Comparison of ENCODE assay signal across 21 cellular contexts in the genomic region with DNA sequence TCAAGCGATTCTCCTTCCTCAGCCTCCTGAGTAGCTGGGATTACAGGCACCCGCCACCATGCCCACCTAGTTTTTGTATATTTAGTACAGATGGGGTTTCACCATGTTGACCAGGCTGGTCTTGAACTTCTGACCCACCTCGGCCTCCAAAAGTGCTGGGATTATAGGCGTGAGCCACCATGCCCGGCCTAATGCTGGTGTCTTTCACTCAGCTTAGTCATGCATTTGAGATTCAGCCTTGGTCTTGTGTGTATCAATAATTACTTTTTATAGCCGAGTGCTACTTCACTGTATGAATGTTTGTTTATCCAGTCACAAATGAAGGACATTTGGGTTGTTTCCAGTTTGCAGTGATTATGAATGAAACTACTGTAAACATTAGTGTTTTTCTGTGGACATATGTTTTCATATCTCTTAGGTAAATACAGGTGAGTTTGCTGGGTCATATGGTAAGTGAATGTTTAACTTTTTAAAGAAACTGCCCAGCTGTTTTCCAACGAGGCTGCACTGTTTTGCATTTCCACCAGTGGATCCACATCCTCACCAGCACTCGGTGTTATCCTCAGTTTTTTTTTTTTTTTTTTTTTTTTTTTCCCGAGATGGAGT. TPM values are rescaled to one million over a fixed set of nuclear protein-coding genes. Genes with fewer than 3 reads are reported as not detected.
DNase-seq lines count a peak whose midpoint lies in the region; ATAC-seq and TF ChIP-seq lines count a peak whose summit lies in the region.
"Had no signal": no experiment of that assay in that cellular context is flagged by ENCODE, and none has a peak within 500 bp of the region (broad histone marks: within the 10 kb centered on the region; RNA-seq: fewer than 3 reads in every experiment).

No MANE protein-coding gene starts in this region.

- ATAC-seq in mucosa of descending colon (peak; percentile 92), HG02840 (IDR thresholded peaks at IDR 0.05; ENCODE audit: low FRiP score, unreplicated experiment) (no peak), GM21526 (IDR thresholded peaks at IDR 0.05; ENCODE audit: low FRiP score, unreplicated experiment) (no peak), esophagus mucosa (no peak)
- ATAC-seq: HCT116, Panc1, SK-N-SH treated with all-trans-retinoic acid at 6 μM for 48 hours had no signal

- no peak overlapping the region for H3K4me3 ChIP-seq in mucosa of descending colon
- no peak overlapping the region for H3K4me3 ChIP-seq in effector memory CD4-positive, alpha-beta T cell (ENCODE audit: insufficient read depth, low read depth, low read length, poor library complexity, severe bottlenecking)
- H3K4me3 ChIP-seq: breast epithelium, sigmoid colon, suprapubic skin had no signal

- DNase-seq in DMS153 (lab: John Stamatoyannopoulos, UW) = peak; percentile 90
- DNase-seq in NCI-H1092 treated with DMSO at 0.1 percent for 48 hours (lab: John Stamatoyannopoulos, UW) = peak; percentile 90
- peak; percentile 61 for DNase-seq in NCI-H774 (lab: John Stamatoyannopoulos, UW)
- peak in 1 of 3 donors; percentile 34 for DNase-seq in mucosa of descending colon
- DNase-seq in effector memory CD4-positive, alpha-beta T cell = no peak
- DNase-seq: activated CD4-positive, alpha-beta T cell treated with anti-CD3 and anti-CD28 coated beads, Interleukin-2, amount 50 U/mL, for 1 hour; activated naive CD8-positive, alpha-beta T cell treated with anti-CD3 and anti-CD28 coated beads for 36 hours; activated T-cell treated with anti-CD3 and anti-CD28 coated beads, Interleukin-2, amount 50 U/mL, for 1 hour; head of caudate nucleus; occipital lobe; sigmoid colon; stimulated activated CD4-positive, alpha-beta T cell treated with anti-CD3 and anti-CD28 coated beads, Interleukin-4, amount 100 ng/mL, for 1 hour; stimulated activated CD8-positive, alpha-beta memory T cell treated with anti-CD3 and anti-CD28 coated beads, Interleukin-4, amount 100 ng/mL, for 48 hours had no signal

- no peaks in the 10 kb centered on the region for H3K36me3 ChIP-seq in mucosa of descending colon (ENCODE audit: low read depth)
- no peaks in the 10 kb centered on the region for H3K36me3 ChIP-seq in effector memory CD4-positive, alpha-beta T cell (ENCODE audit: control insufficient read depth, insufficient read depth, low read length)
- H3K36me3 ChIP-seq: breast epithelium, sigmoid colon, suprapubic skin had no signal

- no peaks in the 10 kb centered on the region for H3K27me3 ChIP-seq in effector memory CD4-positive, alpha-beta T cell (replicated peaks; ENCODE audit: control insufficient read depth, insufficient read depth, low read length, poor library complexity, severe bottlenecking)
- H3K27me3 ChIP-seq: breast epithelium, sigmoid colon, suprapubic skin had no signal

- no peak overlapping the region for H3K27ac ChIP-seq in effector memory CD4-positive, alpha-beta T cell (ENCODE audit: insufficient read depth, low read length, poor library complexity, severe bottlenecking)
- H3K27ac ChIP-seq: breast epithelium, sigmoid colon, suprapubic skin had no signal

- intact Hi-C loops in mucosa of descending colon (cut with DNase I, micrococcal nuclease) = no loop called here

- no peak for TF ChIP-seq CTCF in mucosa of descending colon (IDR thresholded peaks at IDR 0.05)

- H3K9me3 ChIP-seq in mucosa of descending colon = no peaks in the 10 kb centered on the region
- no peaks in the 10 kb centered on the region for H3K9me3 ChIP-seq in effector memory CD4-positive, alpha-beta T cell (ENCODE audit: control insufficient read depth, low read length)
- H3K9me3 ChIP-seq: breast epithelium, sigmoid colon, suprapubic skin had no signal

- H3K4me1 ChIP-seq in mucosa of descending colon (ENCODE audit: low read depth) = peaks cover 6% of the 10 kb centered on the region
- no peaks in the 10 kb centered on the region for H3K4me1 ChIP-seq in effector memory CD4-positive, alpha-beta T cell (ENCODE audit: control insufficient read depth, insufficient read depth, low read length, poor library complexity, severe bottlenecking)
- H3K4me1 ChIP-seq: breast epithelium, sigmoid colon, suprapubic skin had no signal

RNA-seq across cellular contexts. Expression of gene PLCG2, which starts 11.0 kb away (rescaled TPM):
- 10 to 100 TPM; 14.7 to 19.5 (median 15.0) TPM for total RNA-seq in mucosa of descending colon
- total RNA-seq in esophagus mucosa = 8.6 TPM

Comparison
In these comparisons a context has a peak if more than half of its experiments do, and no peak if none do; other contexts are left out.
1. DNase-seq: peak in DMS153 (single experiment), NCI-H1092 treated with DMSO at 0.1 percent for 48 hours (single experiment) and NCI-H774 (single experiment); none in effector memory CD4-positive, alpha-beta T cell (0 of 3).